8 cellular contexts compared by ENCODE assay signal in genomic region chr17:80005360-80006338, GRCh38. TPM values are rescaled to one million over a fixed set of nuclear protein-coding genes. Genes with fewer than 3 reads are reported as not detected.
DNase-seq lines count a peak whose midpoint lies in the region; ATAC-seq, FAIRE-seq and TF ChIP-seq lines count a peak whose summit lies in the region.

No MANE protein-coding gene starts in this region.

- no peaks in the 10 kb centered on the region for H3K9me2 ChIP-seq in PC-9 (ENCODE audit: insufficient read depth)

- H3K27me3 ChIP-seq in BLaER1 treated with 17β-estradiol and CSF1 and Interleukin-3, amounts not matched to agents 10 nM and 100 nM: no peaks in the 10 kb centered on the region
- H3K27me3 ChIP-seq in PC-9 (ENCODE audit: insufficient read depth, low read depth): no peaks in the 10 kb centered on the region
- H3K27me3 ChIP-seq in prostate gland (replicated peaks; ENCODE audit: insufficient read depth): no peaks in the 10 kb centered on the region

- no peak for ATAC-seq in HG03378 (IDR thresholded peaks at IDR 0.05; ENCODE audit: unreplicated experiment)

- H3K9ac ChIP-seq in BLaER1 treated with 17β-estradiol and CSF1 and Interleukin-3, amounts not matched to agents 10 nM and 100 nM: peak overlapping the region in 3 of 11 experiments; percentile 6 to 44 (median 10); a peak in 4 of 22 replicates

- no peak for TF ChIP-seq POLR2A in H54 (IDR thresholded peaks at IDR 0.05; ENCODE audit: low read depth, low read length)
- TF ChIP-seq POLR2A in prostate gland (IDR thresholded peaks at IDR 0.05): no peak

- H3K4me3 ChIP-seq in BLaER1 treated with 17β-estradiol and CSF1 and Interleukin-3, amounts not matched to agents 10 nM and 100 nM: no peak overlapping the region
- no peak overlapping the region for H3K4me3 ChIP-seq in PC-9
- H3K4me3 ChIP-seq in prostate gland: no peak overlapping the region

- TF ChIP-seq CTCF in PC-9 (conservative IDR thresholded peaks at IDR 0.05) (peak; percentile 94), prostate gland (IDR thresholded peaks at IDR 0.05) (peak; percentile 92 to 99 (median 95))

- peaks cover 0 to 29% (median 21%) of the 10 kb centered on the region in 10 experiments; a peak in 15 of 20 replicates for H3K4me1 ChIP-seq in BLaER1 treated with 17β-estradiol and CSF1 and Interleukin-3, amounts not matched to agents 10 nM and 100 nM
- H3K4me1 ChIP-seq in PC-9 (replicated peaks; ENCODE audit: insufficient read depth) (no peaks in the 10 kb centered on the region), prostate gland (replicated peaks) (peaks cover 9% of the 10 kb centered on the region)

- H3K27ac ChIP-seq in BLaER1 treated with 17β-estradiol and CSF1 and Interleukin-3, amounts not matched to agents 10 nM and 100 nM: peak overlapping the region in 4 of 11 experiments; percentile 10 to 35 (median 26); a peak in 6 of 22 replicates
- H3K27ac ChIP-seq in PC-9 (no peak overlapping the region), prostate gland (peak overlapping the region; percentile 31 to 50)

- no TSS peak for BruUV-seq in PC-9 (replicated peaks; lab: Mats Ljungman, UMichigan)

- peak; percentile 80 for DNase-seq in H54 (ENCODE audit: insufficient read length, low spot score)
- peak in 1 of 2 experiments; percentile 52 for DNase-seq in PC-9
- peak; percentile 26 for DNase-seq in activated effector memory CD4-positive, alpha-beta T cell treated with Interleukin-2 at 50 U/mL for 16 hours
- peak; percentile 47 for DNase-seq in glomerular visceral epithelial cell (ENCODE audit: extremely low spot score)
- DNase-seq in prostate gland (ENCODE audit: low spot score): no peak
- no peak for DNase-seq in mucosa of gallbladder (ENCODE audit: low spot score)

- H3K4me2 ChIP-seq in BLaER1 treated with 17β-estradiol and CSF1 and Interleukin-3, amounts not matched to agents 10 nM and 100 nM: peak overlapping the region in 10 of 11 experiments; percentile 15 to 68 (median 32); a peak in 14 of 22 replicates
- no peak overlapping the region for H3K4me2 ChIP-seq in PC-9

- H3K9me3 ChIP-seq in BLaER1 treated with 17β-estradiol and CSF1 and Interleukin-3, amounts not matched to agents 10 nM and 100 nM (replicated peaks in 1 of 11): no peaks in the 10 kb centered on the region
- H3K9me3 ChIP-seq in PC-9 (ENCODE audit: insufficient read depth, low read depth) (no peaks in the 10 kb centered on the region), prostate gland (no peaks in the 10 kb centered on the region)

- POLR2A ChIA-PET in PC-9 (lab: Charles Lee; ENCODE audit: unreplicated experiment): no interaction called here

- H4K20me1 ChIP-seq in BLaER1 treated with 17β-estradiol and CSF1 and Interleukin-3, amounts not matched to agents 10 nM and 100 nM: peaks cover 0 to 26% (median 0%) of the 10 kb centered on the region in 11 experiments; a peak in 8 of 22 replicates
- no peaks in the 10 kb centered on the region for H4K20me1 ChIP-seq in PC-9 (ENCODE audit: insufficient read depth)

- WGBS in prostate gland: 51% methylated on average over 37 of the region's 37 CpGs

- no peaks in the 10 kb centered on the region for H3F3A ChIP-seq in PC-9 (ENCODE audit: insufficient read depth, low read depth)

- FAIRE-seq in H54 (lab: Jason Lieb, UNC): no peak

- H2AFZ ChIP-seq in PC-9: no peak overlapping the region

- peaks cover 0 to 16% (median 10%) of the 10 kb centered on the region in 11 experiments; a peak in 10 of 22 replicates for H3K36me3 ChIP-seq in BLaER1 treated with 17β-estradiol and CSF1 and Interleukin-3, amounts not matched to agents 10 nM and 100 nM
- H3K36me3 ChIP-seq in PC-9 (ENCODE audit: low read depth): no peaks in the 10 kb centered on the region
- H3K36me3 ChIP-seq in prostate gland: peaks cover 0 to 8% of the 10 kb centered on the region in 2 donors

- CTCF ChIA-PET in PC-9 (lab: Charles Lee): interaction anchor here (0.6 to 1.2 kb wide), 4 partner anchors 20 to 534 kb away, joined by 3 to 13 read pairs (median 4); no protein-coding TSS in a partner anchor

- H3K79me2 ChIP-seq in PC-9 (ENCODE audit: low read depth): no peaks in the 10 kb centered on the region

- intact Hi-C loops in PC-9 (cut with micrococcal nuclease; ENCODE audit: unreplicated experiment) (loop anchor here (5.0 kb wide), 2 partner anchors 247 to 407 kb away; no protein-coding TSS in a partner anchor), prostate gland (cut with DNase I) (loop anchor here (5.0 to 10.0 kb wide), 5 partner anchors 77 to 357 kb away; partner anchors contain the start of genes SGSH and SLC26A11)

RNA-seq across cellular contexts. Expression of gene TBC1D16, which starts 30.0 kb away (rescaled TPM):
- total RNA-seq in PC-9 (2021) (41.7 and 44.1 TPM in 2 replicates), prostate gland (10 to 100 TPM; 29.1 to 41.9 TPM), mucosa of gallbladder (38.4 TPM)

RNA-seq across cellular contexts. Expression of gene CCDC40, which starts 30.8 kb away (rescaled TPM):
- total RNA-seq in PC-9 (2021): 11.0 and 14.2 TPM in 2 replicates
- 10 to 100 TPM; 11.8 to 19.7 TPM for total RNA-seq in prostate gland
- 13.5 TPM for total RNA-seq in mucosa of gallbladder

Comparison
In these comparisons a context has a peak if more than half of its experiments do, and no peak if none do; other contexts are left out.
1. DNase-seq: peak in H54 (single experiment), activated effector memory CD4-positive, alpha-beta T cell treated with Interleukin-2 at 50 U/mL for 16 hours (single experiment) and glomerular visceral epithelial cell (single experiment); none in prostate gland (single experiment) and mucosa of gallbladder (single experiment).